ENCODE assay signal across 18 cellular contexts in the genomic region with DNA sequence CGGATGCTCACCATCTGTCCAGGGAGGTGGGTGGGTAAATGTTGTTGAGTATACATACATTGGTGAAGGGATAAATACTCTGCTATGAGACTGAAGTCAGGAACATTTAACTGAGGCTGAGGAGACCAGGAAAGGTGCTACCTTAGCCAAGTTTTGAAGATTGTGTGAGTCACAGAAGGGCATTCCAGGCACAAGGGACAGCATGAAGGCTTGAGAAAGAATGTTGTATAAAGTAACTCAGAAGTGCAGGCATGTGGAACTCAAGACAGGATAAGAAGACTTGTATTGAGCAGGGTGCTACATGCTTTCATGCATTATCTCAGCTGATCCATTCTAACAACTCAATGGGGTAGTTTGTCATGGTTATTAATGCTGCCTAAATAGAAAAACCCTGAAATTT.
"Had no signal": no experiment of that assay in that cellular context is flagged by ENCODE, and none has a peak within 500 bp of the region (broad histone marks: within the 10 kb centered on the region; RNA-seq: fewer than 3 reads in every experiment).

No MANE protein-coding gene starts in this region.

- H3K36me3 ChIP-seq: left lung, thoracic aorta had no signal

- H3K9me3 ChIP-seq: body of pancreas, esophagus muscularis mucosa, left lung, thoracic aorta had no signal

- H2AFZ ChIP-seq: hepatocyte had no signal

- DNase-seq: activated CD4-positive, alpha-beta memory T cell treated with anti-CD3 and anti-CD28 coated beads for 36 hours; activated CD4-positive, alpha-beta T cell treated with anti-CD3 and anti-CD28 coated beads for 36 hours; activated naive CD8-positive, alpha-beta T cell treated with anti-CD3 and anti-CD28 coated beads for 36 hours; amniotic stem cell; body of pancreas; central memory CD4-positive, alpha-beta T cell; cortex of kidney; effector CD4-positive, alpha-beta T cell; left lung; nephron progenitor cell; nucleus accumbens; posterior cingulate gyrus; retina; stimulated activated naive B cell treated with anti-CD40 and anti-IgM and Interleukin-4, amounts not matched to agents 10 μg/mL and 1 μg/mL and 100 μg/mL, for 72 hours; T-cell had no signal

- H3K27me3 ChIP-seq: body of pancreas, esophagus muscularis mucosa, hepatocyte, left lung had no signal

- H3K4me3 ChIP-seq: body of pancreas, esophagus muscularis mucosa, hepatocyte, left lung, thoracic aorta had no signal

- H3K79me2 ChIP-seq: hepatocyte had no signal

- H3K27ac ChIP-seq: body of pancreas, esophagus muscularis mucosa, hepatocyte, left lung, thoracic aorta had no signal

- H3K4me2 ChIP-seq: hepatocyte had no signal

- H3K4me1 ChIP-seq: esophagus muscularis mucosa, left lung had no signal
